In the genomic region with DNA sequence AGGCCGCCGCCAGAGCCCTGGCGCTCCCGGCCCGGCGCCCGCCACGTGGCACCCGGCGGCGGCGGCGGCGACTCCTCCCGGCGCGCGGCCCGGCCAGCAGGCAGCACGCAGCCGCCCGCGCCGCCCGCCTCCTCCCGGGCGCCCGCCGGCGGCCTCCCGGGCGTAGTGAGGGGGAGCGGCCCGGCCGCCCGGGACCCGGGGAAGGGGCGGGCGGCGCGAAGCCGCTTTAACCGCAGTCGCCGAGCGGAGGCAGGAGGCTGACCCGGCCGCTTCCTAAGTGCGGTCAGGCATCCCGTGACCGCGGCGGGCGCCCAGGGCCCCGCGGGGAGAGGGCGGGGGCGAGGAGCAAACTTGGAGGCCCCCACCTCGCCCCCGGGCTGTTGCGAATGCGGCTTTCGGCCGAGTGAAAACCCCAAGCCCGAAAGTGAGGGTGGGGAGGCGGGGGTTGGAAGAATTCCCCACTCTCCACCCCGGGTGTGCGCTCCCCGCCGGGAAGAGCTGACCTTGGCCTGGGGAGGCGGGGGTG, we compare ENCODE assay signal across 8 cellular contexts. TPM values are rescaled to one million over a fixed set of nuclear protein-coding genes. Genes with fewer than 3 reads are reported as not detected.
A peak's percentile ranks its signal among the peaks of the same experiment; 100 is the strongest.
DNase-seq lines count a peak whose midpoint lies in the region; ATAC-seq and TF ChIP-seq lines count a peak whose summit lies in the region.

No MANE protein-coding gene starts in this region.

- DNase-seq in T-helper 1 cell (peak in 3 of 5 donors; percentile 22 to 65 (median 52)), MCF 10A (ENCODE audit: unreplicated experiment) (no peak), iPS-NIHi11 (ENCODE audit: low spot score) (peak; percentile 54), HuH-7 (ENCODE audit: low spot score) (no peak)

- H3K4me3 ChIP-seq in skin epidermis, result peak overlapping the region; percentile 39 to 66 (median 56)

- peak overlapping the region; percentile 99 for H3K27ac ChIP-seq in C4-2B
- peak overlapping the region; percentile 63 to 91 (median 85) for H3K27ac ChIP-seq in skin epidermis

- intact Hi-C loops in MCF 10A (cut with micrococcal nuclease), result loop anchor here (1.0 to 10.0 kb wide), 3 partner anchors 45 to 271 kb away; no protein-coding TSS in a partner anchor

- peak overlapping the region; percentile 87 for H3K27ac Mint-ChIP-seq in MCF 10A (ENCODE audit: low read depth, unreplicated experiment)

- POLR2A ChIA-PET in MCF 10A (lab: Yijun Ruan, JAX), result interaction anchor here (0.6 to 10.1 kb wide), 18 partner anchors 10 to 550 kb away, joined by 3 to 193 read pairs (median 18); no protein-coding TSS in a partner anchor

- BruUV-seq in MCF 10A (replicated peaks; lab: Mats Ljungman, UMichigan), result no TSS peak

- CTCF ChIA-PET in MCF 10A (lab: Yijun Ruan, JAX), result interaction anchor here (0.6 to 6.0 kb wide), 8 partner anchors 43 to 468 kb away, joined by 3 to 45 read pairs (median 3); no protein-coding TSS in a partner anchor

- ATAC-seq in GM19455 (IDR thresholded peaks at IDR 0.05; ENCODE audit: unreplicated experiment) (peak; percentile 14), HG03520 (IDR thresholded peaks at IDR 0.05; ENCODE audit: unreplicated experiment) (peak; percentile 16)

- no peaks in the 10 kb centered on the region for H3K9me3 Mint-ChIP-seq in MCF 10A (ENCODE audit: unreplicated experiment)

- peak overlapping the region; percentile 97 for H3K4me3 Mint-ChIP-seq in MCF 10A (ENCODE audit: unreplicated experiment)

- H3K27me3 Mint-ChIP-seq in MCF 10A (ENCODE audit: insufficient read depth, unreplicated experiment), result no peaks in the 10 kb centered on the region

- TF ChIP-seq CTCF in C4-2B (conservative IDR thresholded peaks at IDR 0.05) (no peak), MCF 10A (IDR thresholded peaks at IDR 0.05; ENCODE audit: unreplicated experiment) (no peak)

- peaks cover 36% of the 10 kb centered on the region for H3K36me3 Mint-ChIP-seq in MCF 10A (ENCODE audit: insufficient read depth, unreplicated experiment)

- peaks cover 19% of the 10 kb centered on the region for H3K4me1 Mint-ChIP-seq in MCF 10A (ENCODE audit: insufficient read depth, unreplicated experiment)

RNA-seq across cellular contexts. Expression of a gene that starts 1.7 kb away (rescaled TPM):
- total RNA-seq in MCF 10A (2022), result 34.6 and 37.8 TPM in 2 replicates

Comparison
In these comparisons a context has a peak if more than half of its experiments do, and no peak if none do; other contexts are left out.
1. DNase-seq: peak in T-helper 1 cell (3 of 5) and iPS-NIHi11 (single experiment); none in MCF 10A (single experiment) and HuH-7 (single experiment).